ENCODE assay signal across 7 cellular contexts in genomic region chr3:366253-366652, GRCh38.
DNase-seq lines count a peak whose midpoint lies in the region; ATAC-seq and FAIRE-seq lines count a peak whose summit lies in the region.
"Not testable (repeated sequence)": the region's sequence is repeated elsewhere in the genome, so short reads cannot be mapped to it uniquely, and the experiment has no call there.

No MANE protein-coding gene starts in this region.

- ATAC-seq in GM18517 (IDR thresholded peaks at IDR 0.05; ENCODE audit: unreplicated experiment) = peak; percentile 72
- peak; percentile 44 for ATAC-seq in GM21367 (IDR thresholded peaks at IDR 0.05; ENCODE audit: unreplicated experiment)
- peak; percentile 41 for ATAC-seq in HG02588 (IDR thresholded peaks at IDR 0.05; ENCODE audit: unreplicated experiment)
- ATAC-seq in HG02885 (IDR thresholded peaks at IDR 0.05; ENCODE audit: poor library complexity, unreplicated experiment) = peak; percentile 72
- peak; percentile 77 for ATAC-seq in HG03135 (IDR thresholded peaks at IDR 0.05; ENCODE audit: unreplicated experiment)
- peak; percentile 60 for ATAC-seq in HG03457 (IDR thresholded peaks at IDR 0.05; ENCODE audit: unreplicated experiment)

- not testable (repeated sequence) for DNase-seq in GM19239 (ENCODE audit: insufficient read length, low spot score)

- peak; percentile 70 for FAIRE-seq in GM19239 (lab: Jason Lieb, UNC)
